17 cellular contexts compared by ENCODE assay signal in genomic region chr6:170423030-170423429, GRCh38.
DNase-seq lines count a peak whose midpoint lies in the region; ATAC-seq, FAIRE-seq and TF ChIP-seq lines count a peak whose summit lies in the region.
"Had no signal": no experiment of that assay in that cellular context is flagged by ENCODE, and none has a peak within 500 bp of the region (broad histone marks: within the 10 kb centered on the region; RNA-seq: fewer than 3 reads in every experiment).

No MANE protein-coding gene starts in this region.

- TF ChIP-seq CTCF in K562 (IDR thresholded peaks at IDR 0.05 in 2 of 3, conservative IDR thresholded peaks at IDR 0.05 in 1 of 3; ENCODE audit: insufficient read depth in 2 of 3, low read depth in 1 of 3, low read length in 3 of 3) (no peak), type B pancreatic cell (conservative IDR thresholded peaks at IDR 0.05) (no peak), tibial artery (IDR thresholded peaks at IDR 0.05) (no peak)

- H3K36me3 Mint-ChIP-seq in type B pancreatic cell: no peaks in the 10 kb centered on the region

- CTCF ChIA-PET in K562 (lab: Yijun Ruan, JAX; ENCODE audit: low intra/inter-chr PET ratio): no interaction called here

- DNase-seq in K562 (ENCODE audit: extremely low read depth in 1 of 4, low spot score in 3 of 4) (peak in 1 of 4 experiments; percentile 16), left lobe of liver (ENCODE audit: low spot score) (peak; percentile 35), type B pancreatic cell (ENCODE audit: extremely low spot score, unreplicated experiment) (peak; percentile 69), NCI-H2029 treated with DMSO at 0.1 percent for 48 hours (lab: John Stamatoyannopoulos, UW) (no peak), tibial artery (no peak), midbrain (lab: John Stamatoyannopoulos, UW) (no peak)
- DNase-seq: activated naive CD8-positive, alpha-beta T cell treated with anti-CD3 and anti-CD28 coated beads, Interleukin-2, amount 50 U/mL, for 24 hours; effector CD4-positive, alpha-beta T cell; GDM1; left cardiac atrium; NCI-H1092 treated with DMSO at 0.1 percent for 48 hours; NCI-H526 had no signal

- peaks cover 5% of the 10 kb centered on the region for H3K4me1 Mint-ChIP-seq in type B pancreatic cell (ENCODE audit: unreplicated experiment)
- H3K4me1 Mint-ChIP-seq: activated naive CD8-positive, alpha-beta T cell treated with anti-CD3 and anti-CD28 coated beads, Interleukin-2, amount 50 U/mL, for 24 hours had no signal

- H3K4me1 ChIP-seq in K562 (replicated peaks in 1 of 2; ENCODE audit: control insufficient read depth in 2 of 2, insufficient read depth in 2 of 2, low read length in 2 of 2) (peaks cover 0 to 9% of the 10 kb centered on the region in 2 experiments; a peak in 1 of 5 replicates), tibial artery (no peaks in the 10 kb centered on the region)

- no peaks in the 10 kb centered on the region for H3K79me2 ChIP-seq in K562 (ENCODE audit: control insufficient read depth, insufficient read depth, low read length)

- H2AFZ ChIP-seq in K562 (ENCODE audit: low read depth, low read length): no peak overlapping the region

- H3K4me3 ChIP-seq in K562 (no peak overlapping the region), tibial artery (no peak overlapping the region)
- H3K4me3 ChIP-seq: cardiac muscle cell had no signal

- WGBS in K562 (ENCODE audit: insufficient coverage, low coverage, missing lambda C conversion rate): 8% methylated on average over 29 of the region's 29 CpGs

- intact Hi-C loops in K562 (cut with micrococcal nuclease): no loop called here
- intact Hi-C loops in tibial artery (cut with DNase I; ENCODE audit: low total_unique reads): no loop called here

- no peak overlapping the region for H3K4me2 ChIP-seq in K562 (ENCODE audit: insufficient read depth, low read length)
- H3K4me2 ChIP-seq: KMS-11 had no signal

- no peak overlapping the region for H3K27ac Mint-ChIP-seq in type B pancreatic cell
- H3K27ac Mint-ChIP-seq: activated naive CD8-positive, alpha-beta T cell treated with anti-CD3 and anti-CD28 coated beads, Interleukin-2, amount 50 U/mL, for 24 hours; activated T-helper 1 cell treated with anti-CD3 and anti-CD28 coated beads, Interleukin-12 subunit alpha, Interleukin-12 subunit beta, Interleukin-2, Interleukin-4 antibody, amounts not matched to agents 30 ng/mL and 10 ng/mL and 1 ng/mL, durations not matched to agents 14 hours and 24 hours and 36 hours; T-helper 2 cell treated with Interferon-gamma antibody and Interleukin-4, amounts not matched to agents 5 μg/mL and 100 μg/mL, for 36 hours had no signal

- no peaks in the 10 kb centered on the region for H3K9me1 ChIP-seq in K562 (ENCODE audit: control insufficient read depth, insufficient read depth, low read length)

- H3K4me3 Mint-ChIP-seq in type B pancreatic cell: peak overlapping the region; percentile 57
- H3K4me3 Mint-ChIP-seq: activated naive CD8-positive, alpha-beta T cell treated with anti-CD3 and anti-CD28 coated beads, Interleukin-2, amount 50 U/mL, for 24 hours; activated T-helper 1 cell treated with anti-CD3 and anti-CD28 coated beads, Interleukin-12 subunit alpha, Interleukin-12 subunit beta, Interleukin-2, Interleukin-4 antibody, amounts not matched to agents 30 ng/mL and 10 ng/mL and 1 ng/mL, durations not matched to agents 14 hours and 24 hours and 36 hours; T-helper 2 cell treated with Interferon-gamma antibody and Interleukin-4, amounts not matched to agents 5 μg/mL and 100 μg/mL, for 36 hours had no signal

- H3K9me3 Mint-ChIP-seq in type B pancreatic cell: no peaks in the 10 kb centered on the region
- H3K9me3 Mint-ChIP-seq: activated naive CD8-positive, alpha-beta T cell treated with anti-CD3 and anti-CD28 coated beads, Interleukin-2, amount 50 U/mL, for 24 hours; activated T-helper 1 cell treated with anti-CD3 and anti-CD28 coated beads, Interleukin-12 subunit alpha, Interleukin-12 subunit beta, Interleukin-2, Interleukin-4 antibody, amounts not matched to agents 30 ng/mL and 10 ng/mL and 1 ng/mL, durations not matched to agents 14 hours and 24 hours and 36 hours; T-helper 2 cell treated with Interferon-gamma antibody and Interleukin-4, amounts not matched to agents 5 μg/mL and 100 μg/mL, for 36 hours had no signal

- no peaks in the 10 kb centered on the region for H4K20me1 ChIP-seq in K562 (replicated peaks; ENCODE audit: control insufficient read depth, insufficient read depth, low read length)

- ATAC-seq in GM21381 (IDR thresholded peaks at IDR 0.05; ENCODE audit: unreplicated experiment): peak; percentile 77
- ATAC-seq in K562: peak; percentile 63
- no peak for ATAC-seq in left lobe of liver
- ATAC-seq: activated naive CD8-positive, alpha-beta T cell treated with anti-CD3 and anti-CD28 coated beads, Interleukin-2, amount 50 U/mL, for 24 hours had no signal

- TF ChIP-seq POLR2A in K562 (conservative IDR thresholded peaks at IDR 0.05): no peak

- H3K27me3 Mint-ChIP-seq in type B pancreatic cell: peaks cover 8% of the 10 kb centered on the region

- H3K9me3 ChIP-seq in K562 (replicated peaks; ENCODE audit: control insufficient read depth, insufficient read depth, low read depth, low read length): no peaks in the 10 kb centered on the region
- H3K9me3 ChIP-seq in tibial artery: no peaks in the 10 kb centered on the region

- in situ Hi-C loops in K562 (cut with MboI): no loop called here

- TF ChIP-seq RAD21 in K562 (CRISPR knock-in tag; conservative IDR thresholded peaks at IDR 0.05 in 1 of 2, IDR thresholded peaks at IDR 0.05 in 1 of 2): no peak

- POLR2A ChIA-PET in K562 (lab: Yijun Ruan, JAX): interaction anchor here (1.0 kb wide), 1 partner anchor 15 kb away, joined by 5 read pairs; no protein-coding TSS in a partner anchor

- H3K36me3 ChIP-seq in K562 (ENCODE audit: control insufficient read depth, insufficient read depth, low read length) (no peaks in the 10 kb centered on the region), tibial artery (no peaks in the 10 kb centered on the region)
- H3K36me3 ChIP-seq: cardiac muscle cell had no signal

- BruUV-seq in K562 (replicated peaks; lab: Mats Ljungman, UMichigan): no TSS peak

- peaks cover 64 to 74% of the 10 kb centered on the region in 2 experiments for H3K27me3 ChIP-seq in K562 (ENCODE audit: control insufficient read depth in 2 of 2, insufficient read depth in 2 of 2, low read length in 2 of 2)
- H3K27me3 ChIP-seq in tibial artery: peaks cover 0 to 15% of the 10 kb centered on the region in 2 donors
- H3K27me3 ChIP-seq: cardiac muscle cell had no signal

- H3K9ac ChIP-seq in K562 (ENCODE audit: insufficient read depth in 1 of 2, low read depth in 2 of 2, low read length in 2 of 2): no peak overlapping the region
- H3K9ac ChIP-seq: KMS-11 had no signal

- FAIRE-seq in K562 (lab: Jason Lieb, UNC): no peak

- no peak for TF ChIP-seq EP300 in K562 (IDR thresholded peaks at IDR 0.05; ENCODE audit: low read length)

- no peak overlapping the region for H3K27ac ChIP-seq in K562 (ENCODE audit: extremely low read depth, low read depth, low read length)
- no peak overlapping the region for H3K27ac ChIP-seq in tibial artery
- H3K27ac ChIP-seq: cardiac muscle cell, KMS-11 had no signal

TF ChIP-seq in K562, 482 proteins besides CTCF, POLR2A, EP300 and RAD21 (continues in another document):
- TF ChIP-seq ZNF707 (CRISPR knock-in tag; conservative IDR thresholded peaks at IDR 0.05): no peak
- no peak for TF ChIP-seq KDM4B (IDR thresholded peaks at IDR 0.05; ENCODE audit: borderline replicate concordance in 2 of 2, low read depth in 1 of 2)
- TF ChIP-seq ZNF445 (CRISPR knock-in tag; IDR thresholded peaks at IDR 0.05; ENCODE audit: low read depth): no peak
- TF ChIP-seq E2F8 (IDR thresholded peaks at IDR 0.05; ENCODE audit: low read depth, partially characterized antibody): no peak

Comparison
In these comparisons a context has a peak if more than half of its experiments do, and no peak if none do; other contexts are left out.
1. DNase-seq: peak in left lobe of liver (single experiment) and type B pancreatic cell (single experiment); none in NCI-H2029 treated with DMSO at 0.1 percent for 48 hours (single experiment), tibial artery (0 of 2) and midbrain (single experiment).